2 cellular contexts compared by ENCODE assay signal in genomic region chr3:141462176-141462859, GRCh38.
TF ChIP-seq lines count a peak whose summit lies in the region.

No MANE protein-coding gene starts in this region.

TF ChIP-seq in GM12878, 131 proteins besides CTCF, POLR2A, EP300 and RAD21:
- TF ChIP-seq RUNX3 (IDR thresholded peaks at IDR 0.05; ENCODE audit: low read length) (peak; percentile 75), SREBF1 (IDR thresholded peaks at IDR 0.05; ENCODE audit: low read length) (no peak), SPI1 (IDR thresholded peaks at IDR 0.05; ENCODE audit: borderline replicate concordance, insufficient read depth, low read depth, low read length) (peak; percentile 68), BRCA1 (IDR thresholded peaks at IDR 0.05; ENCODE audit: low read depth, low read length) (no peak), IKZF2 (IDR thresholded peaks at IDR 0.05) (peak in 1 of 2 experiments; percentile 29; a peak in 1 of 4 replicates), JUNB (IDR thresholded peaks at IDR 0.05) (no peak), IKZF1 (conservative IDR thresholded peaks at IDR 0.05) (no peak), STAT1 (conservative IDR thresholded peaks at IDR 0.05) (no peak), BCL11A (IDR thresholded peaks at IDR 0.05; ENCODE audit: low read depth, low read length) (no peak), MTA2 (IDR thresholded peaks at IDR 0.05; ENCODE audit: low read depth) (no peak), MXI1 (IDR thresholded peaks at IDR 0.05; ENCODE audit: low read depth, low read length) (no peak)

TF ChIP-seq in WTC11, 78 proteins besides CTCF, POLR2A, EP300 and RAD21:
- TF ChIP-seq ZNF416 (CRISPR knock-in tag; IDR thresholded peaks at IDR 0.05): no peak
- TF ChIP-seq FOXP4 (CRISPR knock-in tag; IDR thresholded peaks at IDR 0.05): no peak
- TF ChIP-seq ZNF671 (CRISPR knock-in tag; IDR thresholded peaks at IDR 0.05): no peak
- TF ChIP-seq ZNF121 (CRISPR knock-in tag; IDR thresholded peaks at IDR 0.05): no peak
- no peak for TF ChIP-seq OVOL2 (CRISPR knock-in tag; IDR thresholded peaks at IDR 0.05; ENCODE audit: borderline replicate concordance)
- no peak for TF ChIP-seq ARID4B (CRISPR knock-in tag; IDR thresholded peaks at IDR 0.05; ENCODE audit: borderline replicate concordance)
